In the genomic region with DNA sequence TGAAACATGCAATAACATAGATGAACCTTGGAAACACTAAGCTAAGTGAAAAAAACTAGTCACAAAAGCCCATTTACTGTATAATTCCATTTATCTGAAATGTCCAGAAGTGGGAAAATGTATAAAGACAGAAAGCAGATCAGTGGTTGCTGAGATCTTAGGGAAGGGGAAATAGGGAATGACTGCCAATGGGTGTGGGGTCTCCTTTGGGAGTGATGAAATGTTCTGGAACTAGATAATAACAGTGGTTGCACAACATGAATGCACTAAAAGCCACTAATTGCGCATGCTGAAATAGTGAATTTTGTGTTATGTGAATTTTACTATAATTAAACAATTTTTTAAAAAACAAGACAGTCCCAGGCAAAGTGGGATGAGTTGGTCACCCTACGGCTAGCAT, we compare ENCODE assay signal across 30 cellular contexts.
"Had no signal": no experiment of that assay in that cellular context is flagged by ENCODE, and none has a peak within 500 bp of the region (broad histone marks: within the 10 kb centered on the region; RNA-seq: fewer than 3 reads in every experiment).

No MANE protein-coding gene starts in this region.

- ATAC-seq: naive thymus-derived CD8-positive, alpha-beta T cell; natural killer cell treated with Interleukin-12 subunit alpha and Interleukin-12 subunit beta and Interleukin-15 and Interleukin-18, amount 100 ng/mL, for 72 hours; pancreas; right lobe of liver; stimulated activated memory B cell treated with anti-CD40 and anti-IgM and Interleukin-4, amounts not matched to agents 10 μg/mL and 1 μg/mL and 100 μg/mL, for 72 hours; stimulated activated naive CD8-positive, alpha-beta T cell treated with anti-CD3 and anti-CD28 coated beads, Interleukin-15, amount 100 ng/mL, for 72 hours; stimulated activated naive CD8-positive, alpha-beta T cell treated with anti-CD3 and anti-CD28 coated beads, Interleukin-15, Interleukin-2, amounts not matched to agents 100 U/mL and 50 U/mL, for 24 hours had no signal

- H3K4me1 ChIP-seq: pancreas, prostate gland, right lobe of liver, spleen, suprapubic skin, thyroid gland, tibial nerve, upper lobe of left lung, vagina had no signal

- H3K9me3 ChIP-seq: neutrophil, pancreas, prostate gland, right lobe of liver, suprapubic skin, thoracic aorta, thyroid gland, tibial nerve, upper lobe of left lung, vagina had no signal

- H3K27me3 ChIP-seq: neutrophil, pancreas, right lobe of liver, spleen, suprapubic skin, thyroid gland, tibial nerve, upper lobe of left lung, vagina had no signal

- H3K4me2 ChIP-seq: smooth muscle cell had no signal

- H3K27ac ChIP-seq: neutrophil, pancreas, prostate gland, right lobe of liver, skin epidermis, spleen, suprapubic skin, thoracic aorta, thyroid gland, tibial nerve, upper lobe of left lung, vagina had no signal

- H3K36me3 ChIP-seq: neutrophil, pancreas, prostate gland, right lobe of liver, spleen, suprapubic skin, thoracic aorta, thyroid gland, tibial nerve, upper lobe of left lung, vagina had no signal

- DNase-seq: naive thymus-derived CD8-positive, alpha-beta T cell; nephron progenitor cell; nucleus accumbens; pancreas; retina; right cardiac atrium; right lobe of liver; spleen; stimulated activated CD4-positive, alpha-beta T cell treated with anti-CD3 and anti-CD28 coated beads, Interleukin-12 subunit alpha, Interleukin-12 subunit beta, amount 100 ng/mL, for 4 hours; stimulated activated CD4-positive, alpha-beta T cell treated with anti-CD3 and anti-CD28 coated beads, Interleukin-1b, Interleukin-23, amount 100 ng/mL, for 48 hours; stimulated activated CD4-positive, alpha-beta T cell treated with anti-CD3 and anti-CD28 coated beads, Interleukin-4, amount 100 ng/mL, for 1 hour; stimulated activated CD4-positive, alpha-beta T cell treated with anti-CD3 and anti-CD28 coated beads, Interleukin-4, amount 100 ng/mL, for 4 hours; stimulated activated CD8-positive, alpha-beta memory T cell treated with anti-CD3 and anti-CD28 coated beads, Interleukin-4, amount 100 ng/mL, for 48 hours; stimulated activated naive CD4-positive, alpha-beta T cell; stimulated activated naive CD8-positive, alpha-beta T cell treated with anti-CD3 and anti-CD28 coated beads, Interleukin-15, amount 100 ng/mL, for 72 hours; stimulated activated naive CD8-positive, alpha-beta T cell treated with anti-CD3 and anti-CD28 coated beads, Interleukin-15, Interleukin-2, amounts not matched to agents 100 U/mL and 50 U/mL, for 24 hours; substantia nigra; thyroid gland; trophoblast cell; upper lobe of left lung had no signal

- H3K4me3 ChIP-seq: pancreas, prostate gland, right lobe of liver, skin epidermis, smooth muscle cell, spleen, suprapubic skin, thoracic aorta, thyroid gland, tibial nerve, upper lobe of left lung, vagina had no signal
